ENCODE assay signal across 8 cellular contexts in the genomic region with DNA sequence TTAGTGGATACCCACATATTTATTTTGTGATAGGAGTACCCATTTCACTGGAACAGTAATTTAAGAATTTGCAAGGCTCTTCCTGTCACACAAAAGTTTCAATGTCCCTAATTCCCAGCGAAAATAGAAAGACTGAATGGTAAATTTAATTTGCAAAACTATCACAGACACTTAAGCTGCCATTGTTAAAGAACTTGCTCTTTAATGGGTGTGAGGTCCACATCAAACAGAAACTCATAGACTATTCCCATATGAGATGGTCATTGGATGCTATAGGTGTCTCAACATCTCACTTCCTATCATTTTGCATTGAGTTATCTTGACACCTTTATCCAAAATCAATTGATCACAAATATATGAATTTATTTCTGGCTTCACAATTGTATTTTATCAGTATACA.
"Had no signal": no experiment of that assay in that cellular context is flagged by ENCODE, and none has a peak within 500 bp of the region (broad histone marks: within the 10 kb centered on the region; RNA-seq: fewer than 3 reads in every experiment).

No MANE protein-coding gene starts in this region.

- H3K4me3 Mint-ChIP-seq: H9, HFFc6 had no signal

- H3K4me1 ChIP-seq: HAP-1 had no signal

- DNase-seq: GM23248, GOT3, H7, H9, HCEC 1CT, HFFc6 had no signal

- H3K36me3 ChIP-seq: HAP-1 had no signal

- H3K9ac ChIP-seq: GM23248 had no signal

- H3K4me3 ChIP-seq: GM23248, HAP-1 had no signal

- ATAC-seq: HCT116 had no signal

- H3K9me3 ChIP-seq: HAP-1 had no signal

- H3K27ac Mint-ChIP-seq: H9, HFFc6 had no signal

- H2AFZ ChIP-seq: GM23248 had no signal

- H3K27ac ChIP-seq: GM23248 had no signal
